ENCODE assay signal across 9 cellular contexts in genomic region chr20:3045816-3046676, GRCh38. TPM values are rescaled to one million over a fixed set of nuclear protein-coding genes. Genes with fewer than 3 reads are reported as not detected.
DNase-seq lines count a peak whose midpoint lies in the region; ATAC-seq, FAIRE-seq and TF ChIP-seq lines count a peak whose summit lies in the region.
"Had no signal": no experiment of that assay in that cellular context is flagged by ENCODE, and none has a peak within 500 bp of the region (broad histone marks: within the 10 kb centered on the region; RNA-seq: fewer than 3 reads in every experiment).

Gene MRPS26 (plus strand): TSS chr20:3046052. CDS start chr20:3046069, 17 bp downstream.

- peak within 1 kb of the TSS; percentile 89 to 97 (median 95) for H3K4me3 ChIP-seq in HepG2 (replicated peaks in 1 of 3; ENCODE audit: insufficient read depth in 1 of 3, low read depth in 2 of 3, low read length in 3 of 3)

- H3K79me2 ChIP-seq in HepG2 (ENCODE audit: insufficient read depth, low read length) = peaks cover 18% of the 10 kb centered on the region

- peak; percentile 62 for ATAC-seq in GM18870 (IDR thresholded peaks at IDR 0.05; ENCODE audit: unreplicated experiment)
- ATAC-seq in HG03135 (IDR thresholded peaks at IDR 0.05; ENCODE audit: unreplicated experiment) = peak; percentile 87
- ATAC-seq in HepG2 = peak; percentile 95

- H3K9ac ChIP-seq in HepG2 (ENCODE audit: insufficient read depth, low read depth, low read length) = peak within 1 kb of the TSS; percentile 89

- under 1% methylated on average over 65 of the region's 104 CpGs for WGBS in HepG2 (ENCODE audit: low lambda C conversion rate)

- peak; percentile 77 to 94 for TF ChIP-seq POLR2A in HepG2 (IDR thresholded peaks at IDR 0.05; ENCODE audit: insufficient read depth in 1 of 2, low read depth in 2 of 2, low read length in 2 of 2)

- TF ChIP-seq CTCF in AG09319 (IDR thresholded peaks at IDR 0.05; ENCODE audit: low read depth, low read length) = no peak
- TF ChIP-seq CTCF in HepG2 (CRISPR knock-in tag; IDR thresholded peaks at IDR 0.05) = peak; percentile 57

- H3K4me3 Mint-ChIP-seq in activated CD4-positive, alpha-beta T cell treated with anti-CD3 and anti-CD28 coated beads, Interleukin-2, amount 10 ng/mL, durations not matched to agents 7 days and 5 days = peak within 1 kb of the TSS; percentile 89
- H3K4me3 Mint-ChIP-seq in dendritic cell treated with granulocyte-macrophage colony-stimulating factor and Interleukin-4, amounts not matched to agents 40 ng/mL and 50 ng/mL, for 4 days = peak within 1 kb of the TSS; percentile 80

- H3K36me3 Mint-ChIP-seq in activated CD4-positive, alpha-beta T cell treated with anti-CD3 and anti-CD28 coated beads, Interleukin-2, amount 10 ng/mL, durations not matched to agents 7 days and 5 days (ENCODE audit: low read depth) = peaks cover 23% of the 10 kb centered on the region
- peaks cover 63% of the 10 kb centered on the region for H3K36me3 Mint-ChIP-seq in dendritic cell treated with granulocyte-macrophage colony-stimulating factor and Interleukin-4, amounts not matched to agents 40 ng/mL and 50 ng/mL, for 4 days (ENCODE audit: low read depth)

- in situ Hi-C loops in HepG2 (cut with HindIII; ENCODE audit: extremely low pct_ligation_motif_present, low pct_unique_long_range_greater_than_20kb) = no loop called here

- intact Hi-C loops in dendritic cell treated with granulocyte-macrophage colony-stimulating factor and Interleukin-4, amounts not matched to agents 40 ng/mL and 50 ng/mL, for 4 days (cut with micrococcal nuclease) = no loop called here
- intact Hi-C loops in HepG2 (cut with micrococcal nuclease; ENCODE audit: unreplicated experiment) = loop anchor here (10.0 kb wide), 1 partner anchor 131 kb away; no protein-coding TSS in a partner anchor

- peak within 1 kb of the TSS; percentile 65 for H2AFZ ChIP-seq in HepG2 (ENCODE audit: low read length)

- no peaks in the 10 kb centered on the region for H3K9me3 ChIP-seq in HepG2 (ENCODE audit: low read length)

- no peaks in the 10 kb centered on the region; a peak in 1 of 5 replicates for H3K27me3 ChIP-seq in HepG2 (ENCODE audit: control insufficient read depth in 1 of 2, insufficient read depth in 2 of 2, low read length in 2 of 2)

- H3K36me3 ChIP-seq in HepG2 (replicated peaks in 1 of 2; ENCODE audit: control insufficient read depth in 1 of 2, insufficient read depth in 2 of 2, low read length in 2 of 2) = peaks cover 18 to 29% of the 10 kb centered on the region in 2 experiments

- no peaks in the 10 kb centered on the region for H4K20me1 ChIP-seq in HepG2 (ENCODE audit: insufficient read depth, low read length)

- peak in 1 of 2 experiments; percentile 2; a peak in 1 of 4 replicates for TF ChIP-seq EP300 in HepG2 (IDR thresholded peaks at IDR 0.05; ENCODE audit: low read depth in 2 of 2, low read length in 2 of 2)
- TF ChIP-seq EP300 in HepG2 (CRISPR knock-in tag; IDR thresholded peaks at IDR 0.05; ENCODE audit: borderline replicate concordance) = no peak; the same call in 1 of the 2 replicates

- peak within 1 kb of the TSS; percentile 85 for H3K27ac Mint-ChIP-seq in activated CD4-positive, alpha-beta T cell treated with anti-CD3 and anti-CD28 coated beads, Interleukin-2, amount 10 ng/mL, durations not matched to agents 7 days and 5 days
- H3K27ac Mint-ChIP-seq in dendritic cell treated with granulocyte-macrophage colony-stimulating factor and Interleukin-4, amounts not matched to agents 40 ng/mL and 50 ng/mL, for 4 days = peak within 1 kb of the TSS; percentile 88

- DNase-seq in AG09319 (ENCODE audit: extremely low read depth, low read depth) = peak; percentile 65
- DNase-seq in NCI-H446 treated with DMSO at 0.1 percent for 48 hours (lab: John Stamatoyannopoulos, UW) = peak; percentile 61
- DNase-seq in activated CD4-positive, alpha-beta T cell treated with anti-CD3 and anti-CD28 coated beads, Interleukin-2, amount 10 ng/mL, durations not matched to agents 7 days and 5 days = peak; percentile 84
- DNase-seq in HepG2 (ENCODE audit: low spot score) = peak; percentile 91
- peak; percentile 72 to 82 for DNase-seq in stimulated activated CD4-positive, alpha-beta T cell treated with anti-CD3 and anti-CD28 coated beads, Interleukin-2, amount 100 ng/mL, for 48 hours

- POLR2A ChIA-PET in activated CD4-positive, alpha-beta T cell treated with anti-CD3 and anti-CD28 coated beads, Interleukin-2, amount 10 ng/mL, durations not matched to agents 7 days and 5 days (lab: Charles Lee) = no interaction called here
- POLR2A ChIA-PET in HepG2 (lab: Yijun Ruan, JAX) = interaction anchor here (0.6 to 2.4 kb wide), 21 partner anchors 8 to 393 kb away, joined by 3 to 10 read pairs (median 3); partner anchors contain the start of genes FASTKD5, IDH3B, NOP56 and PCED1A

- H3K9me3 Mint-ChIP-seq in activated CD4-positive, alpha-beta T cell treated with anti-CD3 and anti-CD28 coated beads, Interleukin-2, amount 10 ng/mL, durations not matched to agents 7 days and 5 days = no peaks in the 10 kb centered on the region
- H3K9me3 Mint-ChIP-seq in dendritic cell treated with granulocyte-macrophage colony-stimulating factor and Interleukin-4, amounts not matched to agents 40 ng/mL and 50 ng/mL, for 4 days = no peaks in the 10 kb centered on the region

- no TSS peak for BruUV-seq in HepG2 (replicated peaks; lab: Mats Ljungman, UMichigan)

- peak within 1 kb of the TSS; percentile 85 for H3K27ac ChIP-seq in HepG2 (ENCODE audit: extremely low read length, insufficient read depth, low read length)

- H3K4me1 Mint-ChIP-seq in activated CD4-positive, alpha-beta T cell treated with anti-CD3 and anti-CD28 coated beads, Interleukin-2, amount 10 ng/mL, durations not matched to agents 7 days and 5 days = peaks cover 37% of the 10 kb centered on the region
- peaks cover 25% of the 10 kb centered on the region for H3K4me1 Mint-ChIP-seq in dendritic cell treated with granulocyte-macrophage colony-stimulating factor and Interleukin-4, amounts not matched to agents 40 ng/mL and 50 ng/mL, for 4 days (ENCODE audit: low read depth)

- CTCF ChIA-PET in activated CD4-positive, alpha-beta T cell treated with anti-CD3 and anti-CD28 coated beads, Interleukin-2, amount 10 ng/mL, durations not matched to agents 7 days and 5 days (lab: Charles Lee) = interaction anchor here (0.7 to 0.8 kb wide), 2 partner anchors 8 to 358 kb away, joined by 5 read pairs; no protein-coding TSS in a partner anchor
- CTCF ChIA-PET in HepG2 (lab: Yijun Ruan, JAX; ENCODE audit: low intra/inter-chr PET ratio, low total read pairs) = no interaction called here

- peak within 1 kb of the TSS; percentile 99 for H3K4me2 ChIP-seq in HepG2 (ENCODE audit: low read depth, low read length)

- peak; percentile 65 for TF ChIP-seq RAD21 in HepG2 (CRISPR knock-in tag; IDR thresholded peaks at IDR 0.05)

- FAIRE-seq in HepG2 (lab: Jason Lieb, UNC) = no peak
- FAIRE-seq: colon had no signal

- no peaks in the 10 kb centered on the region for H3K27me3 Mint-ChIP-seq in activated CD4-positive, alpha-beta T cell treated with anti-CD3 and anti-CD28 coated beads, Interleukin-2, amount 10 ng/mL, durations not matched to agents 7 days and 5 days
- H3K27me3 Mint-ChIP-seq in dendritic cell treated with granulocyte-macrophage colony-stimulating factor and Interleukin-4, amounts not matched to agents 40 ng/mL and 50 ng/mL, for 4 days = no peaks in the 10 kb centered on the region

- peaks cover 42% of the 10 kb centered on the region for H3K4me1 ChIP-seq in HepG2 (ENCODE audit: insufficient read depth, low read length)

TF ChIP-seq in HepG2, 621 proteins besides CTCF, POLR2A, EP300 and RAD21 (continues in another document):
- TF ChIP-seq ZNF256 (CRISPR knock-in tag; conservative IDR thresholded peaks at IDR 0.05) (no peak), ZFX (CRISPR knock-in tag; IDR thresholded peaks at IDR 0.05; ENCODE audit: low read depth) (peak; percentile 100), IKZF1 (IDR thresholded peaks at IDR 0.05) (no peak), MAFG (CRISPR knock-in tag; IDR thresholded peaks at IDR 0.05) (0 out of 2 replicates have a peak, but pooled peaks have one; percentile 59), KDM3A (CRISPR knock-in tag; IDR thresholded peaks at IDR 0.05; ENCODE audit: low read depth) (peak; percentile 76), ZSCAN9 (CRISPR knock-in tag; IDR thresholded peaks at IDR 0.05; ENCODE audit: borderline replicate concordance) (peak; percentile 58; the same call in 1 of the 2 replicates)

RNA-seq across cellular contexts. Expression of gene MRPS26, which starts in this region (rescaled TPM):
- total RNA-seq in activated CD4-positive, alpha-beta T cell treated with anti-CD3 and anti-CD28 coated beads, Interleukin-2, amount 10 ng/mL, durations not matched to agents 7 days and 5 days = 10 to 100 TPM; 30.6 to 37.2 TPM
- 187 and 201 TPM in 2 replicates for total RNA-seq in HepG2 (2016; rRNA removed; fragmentation: Illumina TruSeq; extraction: Trizol)
- 73.7 and 85.4 TPM in 2 replicates for total RNA-seq in HepG2 (2016; cell fraction: cytosol; rRNA removed; fragmentation: Illumina TruSeq; extraction: Trizol; ENCODE audit: low read depth)
- 186 and 201 TPM in 2 replicates for total RNA-seq in HepG2 (2016; cell fraction: insoluble cytoplasmic fraction; rRNA removed; fragmentation: Illumina TruSeq; extraction: Trizol)
- total RNA-seq in HepG2 (2016; cell fraction: membrane; rRNA removed; fragmentation: Illumina TruSeq; extraction: Trizol) = 110 and 125 TPM in 2 replicates
- total RNA-seq in HepG2 (2016; cell fraction: nucleus; rRNA removed; fragmentation: Illumina TruSeq; extraction: Trizol) = 63.7 and 71.2 TPM in 2 replicates
- polyA plus RNA-seq in HepG2 (2011; rRNA removed) = 89.8 and 96.6 TPM in 2 replicates
- polyA plus RNA-seq in HepG2 (2011; cell fraction: cytosol; rRNA removed) = 91.9 and 140 TPM in 2 replicates
- polyA plus RNA-seq in HepG2 (2011; cell fraction: nucleus; rRNA removed) = 52.3 and 57.4 TPM in 2 replicates
- polyA plus RNA-seq in HepG2 (2012) = 67.7 and 77.8 TPM in 2 replicates
- polyA plus RNA-seq in HepG2 (2016; cell fraction: cytosol; fragmentation: Illumina TruSeq; extraction: Trizol; ENCODE audit: low read depth) = 65.7 and 79.0 TPM in 2 replicates
- polyA plus RNA-seq in HepG2 (2016; cell fraction: insoluble cytoplasmic fraction; fragmentation: Illumina TruSeq; extraction: Trizol; ENCODE audit: low read depth) = 195 and 204 TPM in 2 replicates
- 80.8 and 93.5 TPM in 2 replicates for polyA plus RNA-seq in HepG2 (2016; cell fraction: membrane; fragmentation: Illumina TruSeq; extraction: Trizol; ENCODE audit: low read depth)
- 120 and 125 TPM in 2 replicates for polyA plus RNA-seq in HepG2 (2016; cell fraction: nucleus; fragmentation: Illumina TruSeq; extraction: Trizol; ENCODE audit: insufficient read depth, low read depth)
- 22.4 and 55.0 TPM in 2 replicates for polyA minus RNA-seq in HepG2 (2011; rRNA and poly(A)+ RNA removed; ENCODE audit: low replicate concordance)
- polyA minus RNA-seq in HepG2 (2011; cell fraction: cytosol; rRNA and poly(A)+ RNA removed) = 24.7 and 35.9 TPM in 2 replicates
- 13.3 and 16.5 TPM in 2 replicates for polyA minus RNA-seq in HepG2 (2011; cell fraction: nucleus; rRNA and poly(A)+ RNA removed)

Comparison
In these comparisons a context has a peak if more than half of its experiments do, and no peak if none do; other contexts are left out.
1. Peak in every context shown above with its lines: DNase-seq, ATAC-seq, H3K4me3 ChIP-seq and H3K27ac ChIP-seq.